Comparison of ENCODE assay signal across 34 cellular contexts in the genomic region with DNA sequence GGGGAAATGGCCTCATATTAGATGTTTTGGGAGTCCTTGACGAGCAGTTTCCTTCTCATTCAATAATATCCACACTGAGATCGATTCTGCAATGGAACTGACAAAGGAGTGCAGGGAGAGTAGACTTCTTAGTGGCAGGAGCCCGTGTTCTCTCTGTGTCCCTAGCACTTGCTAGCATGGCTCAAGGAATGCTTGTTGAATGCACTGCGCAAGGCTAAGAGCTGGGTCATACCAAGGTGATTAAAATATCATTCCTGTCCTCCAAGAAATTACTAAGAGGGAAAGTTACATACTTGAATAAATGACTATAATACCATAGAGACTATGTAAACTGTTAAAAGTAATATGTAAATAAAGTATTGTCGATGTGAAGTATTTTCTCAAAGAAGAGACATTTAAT.
"Had no signal": no experiment of that assay in that cellular context is flagged by ENCODE, and none has a peak within 500 bp of the region (broad histone marks: within the 10 kb centered on the region; RNA-seq: fewer than 3 reads in every experiment).

No MANE protein-coding gene starts in this region.

- DNase-seq: Karpas-422, Kasumi-1, KG1, MG63, MM.1S, MV-4-11, NCI-H1048, NCI-H1092, NCI-H1092 treated with DMSO at 0.1 percent for 48 hours, NCI-H1105, NCI-H1105 treated with DMSO at 0.1 percent for 48 hours, NCI-H1417, NCI-H1417 treated with DMSO at 0.1 percent for 48 hours, NCI-H1436, NCI-H1436 treated with DMSO at 0.1 percent for 48 hours, NCI-H146, NCI-H1694, NCI-H1694 treated with DMSO at 0.1 percent for 48 hours, NCI-H187, NCI-H187 treated with DMSO at 0.1 percent for 48 hours, NCI-H1930, NCI-H2029, NCI-H2029 treated with DMSO at 0.1 percent for 48 hours, NCI-H2081, NCI-H2081 treated with DMSO at 0.1 percent for 48 hours, NCI-H2107, NCI-H2171, NCI-H2171 treated with DMSO at 0.1 percent for 48 hours, NCI-H2227 treated with DMSO at 0.1 percent for 48 hours, NCI-H226, NCI-H345, NCI-H446, NCI-H446 treated with DMSO at 0.1 percent for 48 hours had no signal

- H3K27ac ChIP-seq: KMS-11 had no signal

- H3K9me3 ChIP-seq: MG63 had no signal

- H3K27me3 ChIP-seq: MG63 had no signal

- H3K4me3 ChIP-seq: MG63 had no signal

- H3K36me3 ChIP-seq: MG63 had no signal
